Comparison of ENCODE assay signal across 8 cellular contexts in the genomic region with DNA sequence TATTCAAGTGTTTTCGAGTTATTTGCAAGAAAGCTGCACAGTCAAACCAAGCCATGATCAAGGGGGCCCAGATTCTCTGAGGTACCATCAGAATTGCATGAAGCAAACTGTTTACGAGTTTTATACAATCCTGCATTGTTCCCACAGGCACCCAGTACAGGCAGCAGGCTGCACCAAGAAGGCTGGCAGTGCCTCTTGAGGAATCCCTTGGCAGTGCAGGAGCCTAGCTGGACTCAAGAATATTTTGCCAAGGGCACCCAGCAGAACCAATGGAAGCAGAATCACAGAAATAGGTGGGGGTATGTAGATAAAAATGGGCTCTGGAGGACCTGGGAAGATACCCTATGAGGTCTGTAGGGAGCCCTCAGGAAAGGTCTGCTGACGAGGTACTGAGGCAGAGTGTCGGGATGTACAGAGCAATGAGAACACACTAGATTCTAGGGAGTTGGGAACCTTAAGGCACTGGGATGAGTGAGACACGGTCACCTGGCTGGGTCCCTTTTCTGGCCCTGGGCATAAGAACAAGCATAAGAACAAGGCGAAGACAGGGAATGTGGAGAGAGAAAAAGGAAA. TPM values are rescaled to one million over a fixed set of nuclear protein-coding genes. Genes with fewer than 3 reads are reported as not detected.
DNase-seq lines count a peak whose midpoint lies in the region; ATAC-seq and TF ChIP-seq lines count a peak whose summit lies in the region.

No MANE protein-coding gene starts in this region.

- H3K27me3 ChIP-seq in BJ (ENCODE audit: control insufficient read depth, insufficient read depth, low read length) (no peaks in the 10 kb centered on the region), Karpas-422 (ENCODE audit: low read length) (no peaks in the 10 kb centered on the region), kidney epithelial cell (ENCODE audit: control insufficient read depth, insufficient read depth, low read length) (peaks cover 20% of the 10 kb centered on the region)

- H3K79me2 ChIP-seq in Karpas-422 (ENCODE audit: low read length), result no peaks in the 10 kb centered on the region

- no peak for DNase-seq in BJ (ENCODE audit: low read depth)
- peak; percentile 51 for DNase-seq in Karpas-422
- DNase-seq in amygdala (lab: John Stamatoyannopoulos, UW), result peak in 53 of 56 donors; percentile 1 to 86 (median 37)
- no peak for DNase-seq in kidney epithelial cell (ENCODE audit: low read depth)
- DNase-seq in GM20000 (ENCODE audit: low spot score), result no peak
- DNase-seq in activated gamma-delta T cell (lab: John Stamatoyannopoulos, UW), result no peak

- no peaks in the 10 kb centered on the region for H4K20me1 ChIP-seq in Karpas-422 (ENCODE audit: insufficient read depth, low read depth, low read length)

- ATAC-seq in HG03108 (IDR thresholded peaks at IDR 0.05; ENCODE audit: unreplicated experiment) (no peak), GM21619 (IDR thresholded peaks at IDR 0.05; ENCODE audit: unreplicated experiment) (no peak)

- POLR2A ChIA-PET in BJ (lab: Charles Lee), result no interaction called here

- no peaks in the 10 kb centered on the region for H3K9me3 ChIP-seq in Karpas-422 (ENCODE audit: low read length)

- no peak overlapping the region for H3K27ac ChIP-seq in Karpas-422 (ENCODE audit: low read length)

- no peak overlapping the region for H2AFZ ChIP-seq in Karpas-422 (ENCODE audit: low read length)

- H3K4me2 ChIP-seq in Karpas-422 (ENCODE audit: low read depth, low read length, poor library complexity, severe bottlenecking), result no peak overlapping the region

- no peak overlapping the region for H3K9ac ChIP-seq in Karpas-422 (ENCODE audit: low read length)

- no peaks in the 10 kb centered on the region for H3K4me1 ChIP-seq in Karpas-422 (ENCODE audit: low read length)

- H3K36me3 ChIP-seq in BJ (ENCODE audit: control insufficient read depth, insufficient read depth, low read length) (no peaks in the 10 kb centered on the region), Karpas-422 (ENCODE audit: insufficient read depth, low read length) (no peaks in the 10 kb centered on the region), kidney epithelial cell (ENCODE audit: control insufficient read depth, insufficient read depth, low read length) (no peaks in the 10 kb centered on the region)

- TF ChIP-seq CTCF in BJ (IDR thresholded peaks at IDR 0.05; ENCODE audit: insufficient read depth, low read depth, low read length), result peak; percentile 49
- peak; percentile 46 for TF ChIP-seq CTCF in kidney epithelial cell (IDR thresholded peaks at IDR 0.05; ENCODE audit: insufficient read depth, low read length, poor library complexity, severe bottlenecking)
- TF ChIP-seq CTCF in GM20000 (IDR thresholded peaks at IDR 0.05; ENCODE audit: extremely low read depth, missing control alignments), result no peak

- CTCF ChIA-PET in BJ (lab: Yijun Ruan, JAX), result interaction anchor here (0.8 to 3.4 kb wide), 20 partner anchors 10 to 241 kb away, joined by 3 to 36 read pairs (median 4); a partner anchor contains a TSS

- no peak overlapping the region for H3K4me3 ChIP-seq in BJ (ENCODE audit: low read depth, low read length)
- H3K4me3 ChIP-seq in Karpas-422 (ENCODE audit: low read length), result no peak overlapping the region
- no peak overlapping the region for H3K4me3 ChIP-seq in kidney epithelial cell (ENCODE audit: low read depth, low read length)

- H3K9me2 ChIP-seq in Karpas-422 (replicated peaks; ENCODE audit: insufficient read depth, low read length), result no peaks in the 10 kb centered on the region

RNA-seq across cellular contexts. Expression of a gene that starts 2.5 kb away (rescaled TPM):
- 0.75 and 1.9 TPM in 2 replicates for polyA plus RNA-seq in BJ (2011; rRNA removed)
- polyA minus RNA-seq in BJ (2011; rRNA and poly(A)+ RNA removed), result 0.77 and 2.8 TPM in 2 replicates
- total RNA-seq in Karpas-422 (2014; rRNA removed; shearing (Covaris generic); ENCODE audit: low replicate concordance), result 1.2 TPM in 1 of 2 replicates, not detected in the other
- not detected in 2 replicates for total RNA-seq in kidney epithelial cell

RNA-seq across cellular contexts. Expression of a gene that starts 57.9 kb away (rescaled TPM):
- polyA plus RNA-seq in BJ (2011; rRNA removed), result 0.39 and 0.82 TPM in 2 replicates
- 0.43 and 0.46 TPM in 2 replicates for polyA minus RNA-seq in BJ (2011; rRNA and poly(A)+ RNA removed)
- total RNA-seq in Karpas-422 (2014; rRNA removed; shearing (Covaris generic); ENCODE audit: low replicate concordance), result not detected in 2 replicates
- total RNA-seq in kidney epithelial cell, result 0.33 and 0.34 TPM in 2 replicates

Comparison
In these comparisons a context has a peak if more than half of its experiments do, and no peak if none do; other contexts are left out.
1. DNase-seq: peak in Karpas-422 (single experiment) and amygdala (53 of 56); none in BJ (single experiment), kidney epithelial cell (single experiment), GM20000 (single experiment) and activated gamma-delta T cell (single experiment).